1 cellular context compared by ENCODE assay signal in the genomic region with DNA sequence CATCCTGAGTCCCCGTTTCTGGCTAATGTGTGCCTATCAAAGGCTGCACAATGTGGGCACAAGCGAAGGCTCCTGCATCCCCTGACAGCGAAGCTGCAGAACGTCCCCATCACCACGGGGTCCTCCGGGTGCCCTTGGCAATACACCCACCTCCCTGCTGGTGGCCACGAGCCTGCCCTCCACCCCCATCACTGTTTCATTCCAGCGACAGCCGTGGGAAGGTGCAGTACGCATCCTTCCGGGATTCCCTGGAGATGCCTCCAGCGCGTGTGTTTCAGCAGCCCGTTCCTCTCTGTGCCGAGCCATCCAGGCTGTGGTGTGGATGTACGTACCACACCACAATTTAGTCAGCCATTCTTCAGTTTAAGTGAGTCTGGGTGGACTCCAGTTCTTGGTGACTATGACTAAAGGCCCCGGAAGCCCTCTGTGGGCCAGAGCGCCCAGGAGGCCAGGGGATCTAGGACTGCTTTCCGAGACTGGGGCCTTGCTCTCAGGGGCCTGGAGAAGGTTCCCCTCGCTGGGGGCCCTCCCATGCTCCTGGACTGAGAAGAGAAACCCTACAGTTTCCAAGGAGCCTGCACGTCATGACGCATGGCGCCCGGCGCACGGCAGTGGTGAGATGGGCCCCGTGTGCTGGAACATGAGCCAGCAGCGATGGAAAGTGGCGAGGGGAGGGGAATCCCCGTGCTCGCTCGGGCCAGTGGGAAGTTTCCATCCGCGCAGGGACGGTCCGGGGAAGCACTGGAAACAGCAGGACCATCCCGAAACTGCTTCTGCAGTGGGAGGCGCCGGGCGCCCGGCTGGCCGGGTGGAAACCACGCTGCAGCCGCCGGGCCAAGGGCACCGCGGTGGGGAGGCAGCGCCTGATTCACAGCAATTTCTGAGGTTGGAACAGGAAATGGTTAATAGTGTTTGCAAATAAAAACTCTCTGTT.
TF ChIP-seq lines count a peak whose summit lies in the region.

No MANE protein-coding gene starts in this region.

TF ChIP-seq in H1, 55 proteins besides CTCF, POLR2A, EP300 and RAD21:
- TF ChIP-seq BACH1 (IDR thresholded peaks at IDR 0.05; ENCODE audit: low read length): no peak
- TF ChIP-seq, protein P1, sequence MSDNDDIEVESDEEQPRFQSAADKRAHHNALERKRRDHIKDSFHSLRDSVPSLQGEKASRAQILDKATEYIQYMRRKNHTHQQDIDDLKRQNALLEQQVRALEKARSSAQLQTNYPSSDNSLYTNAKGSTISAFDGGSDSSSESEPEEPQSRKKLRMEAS (IDR thresholded peaks at IDR 0.05): 0 out of 2 replicates have a peak, but pooled peaks have one; percentile 7
